8 cellular contexts compared by ENCODE assay signal in the genomic region with DNA sequence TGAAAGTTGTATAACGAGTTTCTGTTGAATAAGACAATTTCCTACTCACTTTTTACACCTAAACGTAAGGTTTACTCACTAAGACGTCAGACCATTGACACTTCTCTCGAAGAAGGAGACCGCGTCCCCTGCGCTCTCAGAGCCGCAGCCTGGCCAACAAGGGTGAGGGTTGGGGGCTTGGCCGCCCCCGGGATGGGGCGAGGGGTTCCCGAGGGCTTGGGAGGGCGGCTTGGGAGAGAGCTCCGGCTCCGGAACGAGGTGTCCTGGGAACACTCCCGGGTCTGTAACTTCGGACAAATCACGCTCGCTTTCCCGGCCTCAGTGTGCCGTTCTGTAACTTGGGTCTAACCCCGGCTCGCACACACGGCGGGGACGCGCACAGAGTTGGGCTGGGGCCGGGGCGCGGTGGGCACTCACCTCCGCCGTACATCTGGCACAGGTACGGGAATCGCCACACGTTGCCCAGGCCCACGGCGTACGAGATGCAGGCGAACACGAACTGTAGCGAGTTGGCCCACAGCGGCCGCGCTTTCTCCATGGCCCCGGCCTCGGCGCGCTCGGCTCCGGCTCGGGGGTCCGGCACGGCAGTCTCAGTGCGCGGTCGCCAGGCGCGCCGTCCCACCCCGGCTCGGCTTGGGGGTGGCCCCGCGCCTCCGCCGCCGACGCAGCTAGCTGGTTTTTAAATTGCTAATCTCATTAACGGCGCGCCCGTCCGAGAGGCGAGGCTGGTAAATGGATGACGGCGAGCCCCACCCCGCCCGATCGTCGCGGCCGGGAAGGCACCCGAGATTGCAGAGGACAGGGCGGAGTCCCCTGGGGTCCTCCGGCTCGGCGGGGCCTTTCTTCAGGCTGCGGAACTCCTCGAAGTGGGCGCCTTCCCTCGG. TPM values are rescaled to one million over a fixed set of nuclear protein-coding genes. Genes with fewer than 3 reads are reported as not detected.
A peak's percentile ranks its signal among the peaks of the same experiment; 100 is the strongest.
DNase-seq lines count a peak whose midpoint lies in the region; ATAC-seq and TF ChIP-seq lines count a peak whose summit lies in the region.

A gene with protein sequence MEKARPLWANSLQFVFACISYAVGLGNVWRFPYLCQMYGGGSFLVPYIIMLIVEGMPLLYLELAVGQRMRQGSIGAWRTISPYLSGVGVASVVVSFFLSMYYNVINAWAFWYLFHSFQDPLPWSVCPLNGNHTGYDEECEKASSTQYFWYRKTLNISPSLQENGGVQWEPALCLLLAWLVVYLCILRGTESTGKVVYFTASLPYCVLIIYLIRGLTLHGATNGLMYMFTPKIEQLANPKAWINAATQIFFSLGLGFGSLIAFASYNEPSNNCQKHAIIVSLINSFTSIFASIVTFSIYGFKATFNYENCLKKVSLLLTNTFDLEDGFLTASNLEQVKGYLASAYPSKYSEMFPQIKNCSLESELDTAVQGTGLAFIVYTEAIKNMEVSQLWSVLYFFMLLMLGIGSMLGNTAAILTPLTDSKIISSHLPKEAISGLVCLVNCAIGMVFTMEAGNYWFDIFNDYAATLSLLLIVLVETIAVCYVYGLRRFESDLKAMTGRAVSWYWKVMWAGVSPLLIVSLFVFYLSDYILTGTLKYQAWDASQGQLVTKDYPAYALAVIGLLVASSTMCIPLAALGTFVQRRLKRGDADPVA (minus strand): TSS at position 655 of the 884 bp plus-strand sequence. CDS start 117 bp downstream, at position 538.

- POLR2A ChIA-PET in GM10248 (lab: Yijun Ruan, JAX), result no interaction called here
- POLR2A ChIA-PET in activated CD4-positive, alpha-beta memory T cell treated with anti-CD3 and anti-CD28 coated beads for 36 hours (lab: Charles Lee), result no interaction called here

- H3K4me1 ChIP-seq in prostate gland (replicated peaks) (peaks cover 5% of the 10 kb centered on the region), HAP-1 (no peaks in the 10 kb centered on the region)

- DNase-seq in GM10248 (ENCODE audit: extremely low spot score) (peak; percentile 47), left cardiac atrium (no peak), prostate gland (ENCODE audit: low spot score) (no peak), HAP-1 (ENCODE audit: low spot score in 2 of 2) (no peak), SHP77 treated with DMSO at 0.1 percent for 48 hours (lab: John Stamatoyannopoulos, UW) (no peak), globus pallidus (ENCODE audit: low spot score) (no peak)
- peak; percentile 25 for DNase-seq in activated CD4-positive, alpha-beta memory T cell treated with anti-CD3 and anti-CD28 coated beads for 36 hours

- WGBS in prostate gland, result 3% methylated on average over 41 of the region's 91 CpGs

- in situ Hi-C loops in HAP-1 (cut with MboI; ENCODE audit: low sequenced_read_pairs), result no loop called here

- peaks cover 6% of the 10 kb centered on the region for H3K4me1 Mint-ChIP-seq in activated CD4-positive, alpha-beta memory T cell treated with anti-CD3 and anti-CD28 coated beads for 36 hours (ENCODE audit: low read depth)

- intact Hi-C loops in activated CD4-positive, alpha-beta memory T cell treated with anti-CD3 and anti-CD28 coated beads for 36 hours (cut with micrococcal nuclease), result no loop called here
- intact Hi-C loops in left cardiac atrium (cut with DNase I), result no loop called here
- intact Hi-C loops in prostate gland (cut with DNase I), result no loop called here

- H3K27me3 ChIP-seq in prostate gland (replicated peaks; ENCODE audit: insufficient read depth), result no peaks in the 10 kb centered on the region
- peaks cover 9% of the 10 kb centered on the region for H3K27me3 ChIP-seq in HAP-1 (ENCODE audit: low read depth)

- H3K36me3 ChIP-seq in prostate gland (no peaks in the 10 kb centered on the region), HAP-1 (replicated peaks) (no peaks in the 10 kb centered on the region)

- H3K4me3 Mint-ChIP-seq in activated CD4-positive, alpha-beta memory T cell treated with anti-CD3 and anti-CD28 coated beads for 36 hours, result peak within 1 kb of the TSS; percentile 50

- H3K27ac ChIP-seq in prostate gland, result no peak within 1 kb of the TSS

- CTCF ChIA-PET in GM10248 (lab: Yijun Ruan, JAX), result interaction anchor here (1.6 kb wide), 1 partner anchor 36 kb away, joined by 4 read pairs; no protein-coding TSS in a partner anchor
- CTCF ChIA-PET in activated CD4-positive, alpha-beta memory T cell treated with anti-CD3 and anti-CD28 coated beads for 36 hours (lab: Charles Lee), result no interaction called here

- no peaks in the 10 kb centered on the region for H3K9me3 Mint-ChIP-seq in activated CD4-positive, alpha-beta memory T cell treated with anti-CD3 and anti-CD28 coated beads for 36 hours

- ATAC-seq in left cardiac atrium (peak; percentile 19 to 53), GM21825 (IDR thresholded peaks at IDR 0.05; ENCODE audit: unreplicated experiment) (no peak)

- no peak for TF ChIP-seq CTCF in GM10248 (IDR thresholded peaks at IDR 0.05; ENCODE audit: control extremely low read depth, extremely low read depth, low read depth, missing control alignments)
- no peak for TF ChIP-seq CTCF in prostate gland (IDR thresholded peaks at IDR 0.05)

- peaks cover 49% of the 10 kb centered on the region for H3K27me3 Mint-ChIP-seq in activated CD4-positive, alpha-beta memory T cell treated with anti-CD3 and anti-CD28 coated beads for 36 hours

- H3K27ac Mint-ChIP-seq in activated CD4-positive, alpha-beta memory T cell treated with anti-CD3 and anti-CD28 coated beads for 36 hours, result no peak within 1 kb of the TSS

- no peaks in the 10 kb centered on the region for H3K9me3 ChIP-seq in prostate gland
- H3K9me3 ChIP-seq in HAP-1, result no peaks in the 10 kb centered on the region

- H3K36me3 Mint-ChIP-seq in activated CD4-positive, alpha-beta memory T cell treated with anti-CD3 and anti-CD28 coated beads for 36 hours, result no peaks in the 10 kb centered on the region

- H3K4me3 ChIP-seq in prostate gland (peak within 1 kb of the TSS; percentile 26 to 28), HAP-1 (no peak within 1 kb of the TSS)

- TF ChIP-seq POLR2A in prostate gland (IDR thresholded peaks at IDR 0.05), result no peak

RNA-seq across cellular contexts. Expression of the gene that starts here (rescaled TPM):
- not detected for total RNA-seq in activated CD4-positive, alpha-beta memory T cell treated with anti-CD3 and anti-CD28 coated beads for 36 hours
- total RNA-seq in left cardiac atrium (under 1 TPM in 1 of 2 donors, not detected in 1; 0.18 TPM), prostate gland (1 to 10 TPM in 1 of 2 donors, not detected in 1; 1.6 TPM)

Comparison
In these comparisons a context has a peak if more than half of its experiments do, and no peak if none do; other contexts are left out.
1. Peak in DNase-seq in activated CD4-positive, alpha-beta memory T cell treated with anti-CD3 and anti-CD28 coated beads for 36 hours; RNA of the gene not detected or under 1 TPM.
2. Peak in ATAC-seq in left cardiac atrium; RNA of the gene not detected or under 1 TPM.